In genomic region chr21:18235545-18235944, GRCh38 we compare ENCODE assay signal across 8 cellular contexts. TPM values are rescaled to one million over a fixed set of nuclear protein-coding genes. Genes with fewer than 3 reads are reported as not detected.
"Had no signal": no experiment of that assay in that cellular context is flagged by ENCODE, and none has a peak within 500 bp of the region (broad histone marks: within the 10 kb centered on the region; RNA-seq: fewer than 3 reads in every experiment).

No MANE protein-coding gene starts in this region.

- H3K4me2 ChIP-seq: KMS-11 had no signal

- FAIRE-seq: HTR-8/SVneo had no signal

- H3K27ac ChIP-seq: HL-60, KMS-11 had no signal

- DNase-seq: IMR-90, KBM-7, KG1 had no signal

- H3K9ac ChIP-seq: KMS-11 had no signal

RNA-seq across cellular contexts. Expression of gene CHODL, which starts 9.1 kb away (rescaled TPM):
- total RNA-seq: HT-29, HT1080 had no signal
- polyA plus RNA-seq: IMR-90 had no signal
